16 cellular contexts compared by ENCODE assay signal in the genomic region with DNA sequence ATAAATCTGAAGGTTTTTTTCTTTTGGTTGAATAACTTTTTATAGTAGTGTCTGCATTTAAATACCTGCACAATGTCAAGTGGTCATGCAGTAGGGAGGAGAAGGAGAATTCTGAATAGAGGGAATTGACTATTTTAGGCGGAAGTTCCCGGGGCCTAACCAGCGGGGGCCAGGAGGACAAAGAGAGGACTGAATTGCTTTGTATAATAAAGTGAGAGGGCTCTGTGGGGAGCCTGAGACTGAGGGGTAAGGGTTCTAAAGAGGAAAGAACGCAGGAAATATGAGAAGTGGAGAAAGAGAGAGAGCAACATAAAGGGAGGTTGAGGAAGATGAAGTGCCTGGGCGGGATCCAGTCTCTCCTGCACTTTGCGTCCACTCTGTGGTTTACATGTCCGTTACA.
DNase-seq lines count a peak whose midpoint lies in the region; ATAC-seq lines count a peak whose summit lies in the region.
"Had no signal": no experiment of that assay in that cellular context is flagged by ENCODE, and none has a peak within 500 bp of the region (broad histone marks: within the 10 kb centered on the region; RNA-seq: fewer than 3 reads in every experiment).

No MANE protein-coding gene starts in this region.

- H3K27ac Mint-ChIP-seq in activated naive CD4-positive, alpha-beta T cell treated with anti-CD3 and anti-CD28 coated beads, Interleukin-2, amount 50 U/mL, for 72 hours: no peak overlapping the region
- H3K27ac Mint-ChIP-seq: CD8-positive, alpha-beta memory T cell had no signal

- DNase-seq in NCI-H345 treated with DMSO at 0.1 percent for 48 hours (lab: John Stamatoyannopoulos, UW; ENCODE audit: unreplicated experiment) (peak; percentile 68), iPS DF 4.7 (ENCODE audit: extremely low read depth, low spot score) (peak; percentile 89), neuronal stem cell (ENCODE audit: low spot score) (peak; percentile 55), NCI-H69 (lab: John Stamatoyannopoulos, UW) (no peak), islet precursor cell (no peak)
- no peak for DNase-seq in activated naive CD4-positive, alpha-beta T cell treated with anti-CD3 and anti-CD28 coated beads, Interleukin-2, amount 50 U/mL, for 72 hours (ENCODE audit: low spot score in 2 of 2)
- DNase-seq: CD8-positive, alpha-beta memory T cell; KG1; NCI-H1048; NCI-H1694; NCI-H526 had no signal

- H2BK12ac ChIP-seq in neuronal stem cell (ENCODE audit: low read length): no peak overlapping the region

- H3K36me3 ChIP-seq in HUES48 (ENCODE audit: control insufficient read depth, insufficient read depth, low read length): no peaks in the 10 kb centered on the region
- H3K36me3 ChIP-seq in neuronal stem cell (replicated peaks in 1 of 2; ENCODE audit: control insufficient read depth in 2 of 2, insufficient read depth in 2 of 2, low read length in 2 of 2): peaks cover 0 to 2% of the 10 kb centered on the region in 2 donors

- H3K4ac ChIP-seq in neuronal stem cell (ENCODE audit: low read length): no peak overlapping the region

- peaks cover 9 to 14% of the 10 kb centered on the region in 2 donors for H3K9me3 Mint-ChIP-seq in activated naive CD4-positive, alpha-beta T cell treated with anti-CD3 and anti-CD28 coated beads, Interleukin-2, amount 50 U/mL, for 72 hours

- H2BK5ac ChIP-seq in neuronal stem cell (ENCODE audit: low read length): no peak overlapping the region

- H3K4me1 ChIP-seq in HUES48 (ENCODE audit: control insufficient read depth, insufficient read depth, low read length) (peaks cover 34% of the 10 kb centered on the region), neuronal stem cell (ENCODE audit: control insufficient read depth in 2 of 2, insufficient read depth in 1 of 2, low read depth in 1 of 2, low read length in 2 of 2) (peaks cover 5 to 11% of the 10 kb centered on the region in 2 donors)

- no peaks in the 10 kb centered on the region for H3K27me3 ChIP-seq in HUES48 (ENCODE audit: control insufficient read depth, insufficient read depth, low read length)
- H3K27me3 ChIP-seq in neuronal stem cell (ENCODE audit: control insufficient read depth in 3 of 3, insufficient read depth in 3 of 3, low read depth in 1 of 3, low read length in 3 of 3): no peaks in the 10 kb centered on the region

- no peak overlapping the region for H2BK15ac ChIP-seq in neuronal stem cell (ENCODE audit: low read length)

- H3K36me3 Mint-ChIP-seq in activated naive CD4-positive, alpha-beta T cell treated with anti-CD3 and anti-CD28 coated beads, Interleukin-2, amount 50 U/mL, for 72 hours: no peaks in the 10 kb centered on the region
- H3K36me3 Mint-ChIP-seq: CD8-positive, alpha-beta memory T cell had no signal

- no peak overlapping the region for H2AK5ac ChIP-seq in neuronal stem cell (ENCODE audit: low read depth, low read length)

- H3K9ac ChIP-seq in HUES48 (ENCODE audit: low read depth, low read length) (peak overlapping the region; percentile 17; the same call in 1 of the 2 replicates), neuronal stem cell (ENCODE audit: low read depth, low read length, poor library complexity) (no peak overlapping the region)

- H2BK120ac ChIP-seq in neuronal stem cell (ENCODE audit: low read depth, low read length): no peak overlapping the region

- H3K23ac ChIP-seq in neuronal stem cell (ENCODE audit: low read depth, low read length, poor library complexity): no peak overlapping the region

- no peak overlapping the region for H3K4me2 ChIP-seq in neuronal stem cell (ENCODE audit: insufficient read depth, low read length, poor library complexity, severe bottlenecking)

- H3K4me3 ChIP-seq in HUES48 (ENCODE audit: low read depth, low read length) (peak overlapping the region; percentile 1; the same call in 1 of the 2 replicates), neuronal stem cell (ENCODE audit: low read length in 2 of 2) (no peak overlapping the region)
- H3K4me3 ChIP-seq: SK-N-MC had no signal

- H2AFZ ChIP-seq in neuronal stem cell (ENCODE audit: low read length): peak overlapping the region; percentile 40

- H3K79me1 ChIP-seq in neuronal stem cell (ENCODE audit: low read depth, low read length): no peaks in the 10 kb centered on the region

- no peak overlapping the region for H3K18ac ChIP-seq in neuronal stem cell (ENCODE audit: low read length)

- WGBS in neuronal stem cell (ENCODE audit: extremely low coverage in 2 of 2, insufficient read length in 2 of 2, insufficient replicate concordance in 1 of 2), 2 donors: no CpG with 5 or more reads among the region's 7 CpGs

- H4K91ac ChIP-seq in neuronal stem cell (ENCODE audit: low read depth, low read length, poor library complexity): no peak overlapping the region

- peak overlapping the region; percentile 87 for H3K27ac ChIP-seq in HUES48 (ENCODE audit: low read depth, low read length)
- H3K27ac ChIP-seq in neuronal stem cell (replicated peaks; ENCODE audit: low read length): peak overlapping the region; percentile 88
- H3K27ac ChIP-seq: HL-60, SK-N-MC had no signal

- no peak overlapping the region for H3K14ac ChIP-seq in neuronal stem cell (ENCODE audit: low read length)

- H3K9me3 ChIP-seq in HUES48 (ENCODE audit: control insufficient read depth, insufficient read depth, low read length): peaks cover 23% of the 10 kb centered on the region
- H3K9me3 ChIP-seq in neuronal stem cell (replicated peaks in 1 of 2; ENCODE audit: control insufficient read depth in 2 of 2, insufficient read depth in 1 of 2, low read depth in 1 of 2, low read length in 2 of 2): peaks cover 2 to 26% of the 10 kb centered on the region in 2 donors

- ATAC-seq in GM21381 (IDR thresholded peaks at IDR 0.05; ENCODE audit: unreplicated experiment): no peak
- no peak for ATAC-seq in activated naive CD4-positive, alpha-beta T cell treated with anti-CD3 and anti-CD28 coated beads, Interleukin-2, amount 50 U/mL, for 72 hours
- ATAC-seq: HCT116 had no signal

- no peak overlapping the region for H4K8ac ChIP-seq in neuronal stem cell (ENCODE audit: low read depth, low read length)

Comparison
In these comparisons a context has a peak if more than half of its experiments do, and no peak if none do; other contexts are left out.
1. DNase-seq: peak in NCI-H345 treated with DMSO at 0.1 percent for 48 hours (single experiment), iPS DF 4.7 (single experiment) and neuronal stem cell (single experiment); none in NCI-H69 (single experiment), activated naive CD4-positive, alpha-beta T cell treated with anti-CD3 and anti-CD28 coated beads, Interleukin-2, amount 50 U/mL, for 72 hours (0 of 2) and islet precursor cell (single experiment).